8 cellular contexts compared by ENCODE assay signal in the genomic region with DNA sequence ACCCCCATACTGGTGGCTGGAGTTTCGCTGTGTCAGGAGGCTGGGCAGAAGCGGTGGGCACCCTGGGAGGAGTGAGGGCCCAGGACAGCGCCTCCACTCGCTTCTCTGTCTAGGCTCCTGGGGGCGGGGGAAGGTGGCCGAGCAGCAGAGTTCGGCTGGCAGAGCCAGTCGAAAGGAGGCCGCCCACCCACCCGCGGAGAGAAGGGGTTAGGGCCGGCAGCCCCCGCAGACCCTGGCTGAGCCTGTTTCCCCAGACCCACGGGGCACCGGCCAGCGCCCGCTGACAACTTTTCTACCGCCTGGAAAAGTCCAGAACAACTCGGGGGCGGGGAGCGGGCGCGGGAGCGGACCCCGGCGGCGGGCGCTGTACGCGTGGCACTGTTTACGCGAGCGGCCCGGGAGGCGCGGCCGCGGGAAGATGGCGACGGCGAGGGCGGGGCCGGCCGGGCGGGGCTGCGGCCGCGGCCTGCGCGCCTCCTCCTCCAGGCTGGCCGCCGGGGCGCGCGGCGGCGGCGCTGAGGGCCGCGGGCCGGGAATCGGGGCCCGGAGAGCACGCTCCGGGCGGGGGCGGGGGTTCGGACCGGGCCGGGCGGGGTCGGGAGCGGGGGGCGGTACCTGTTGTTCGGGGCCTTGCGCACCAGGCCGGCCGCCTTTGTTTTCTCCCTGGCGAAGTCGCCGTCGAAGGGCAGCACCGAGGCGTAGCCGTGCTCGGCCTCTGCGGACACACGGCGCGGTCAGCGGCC. TPM values are rescaled to one million over a fixed set of nuclear protein-coding genes. Genes with fewer than 3 reads are reported as not detected.
DNase-seq lines count a peak whose midpoint lies in the region; ATAC-seq, FAIRE-seq and TF ChIP-seq lines count a peak whose summit lies in the region.

No MANE protein-coding gene starts in this region.

- H4K8ac ChIP-seq in H9 (replicated peaks; ENCODE audit: insufficient read length, low read depth, low read length) = no peak overlapping the region

- H3K9ac ChIP-seq in H9 (ENCODE audit: extremely low read depth, insufficient read length, low read length) (no peak overlapping the region), adipocyte (ENCODE audit: low read length) (peak overlapping the region; percentile 95), rectal smooth muscle tissue (ENCODE audit: low read length) (peak overlapping the region; percentile 75)

- H2BK5ac ChIP-seq in H9 (ENCODE audit: insufficient read length, low read length) = no peak overlapping the region

- FAIRE-seq in RCC 7860 (lab: Jason Lieb, UNC) = no peak

- in situ Hi-C loops in Panc1 (cut with HindIII; ENCODE audit: low pct_unique_long_range_greater_than_20kb, low sequenced_read_pairs) = no loop called here

- no peak overlapping the region for H2BK20ac ChIP-seq in H9 (ENCODE audit: low read depth, low read length, poor library complexity, severe bottlenecking)

- H2BK15ac ChIP-seq in H9 (ENCODE audit: low read depth, low read length) = no peak overlapping the region

- H4K20me1 ChIP-seq in H9 (ENCODE audit: control insufficient read depth, insufficient read depth, insufficient read length) = peaks cover 2% of the 10 kb centered on the region

- no CpG with 5 or more reads among the region's 91 CpGs for WGBS in H9 (ENCODE audit: extremely low coverage, insufficient read length, low lambda C conversion rate)

- no peaks in the 10 kb centered on the region for H3K79me1 ChIP-seq in H9 (ENCODE audit: insufficient read depth, low read depth, low read length, poor library complexity, severe bottlenecking)

- CTCF ChIA-PET in Panc1 (lab: Charles Lee) = no interaction called here

- no peaks in the 10 kb centered on the region; the same call in 1 of the 2 replicates for H3K36me3 ChIP-seq in Panc1 (ENCODE audit: control insufficient read depth, insufficient read depth, low read length)
- peaks cover 4% of the 10 kb centered on the region for H3K36me3 ChIP-seq in adipocyte (ENCODE audit: control insufficient read depth, insufficient read depth, low read length, severe bottlenecking)
- H3K36me3 ChIP-seq in right atrium auricular region = no peaks in the 10 kb centered on the region
- no peaks in the 10 kb centered on the region for H3K36me3 ChIP-seq in rectal smooth muscle tissue (ENCODE audit: control insufficient read depth, insufficient read depth, low read length)

- peaks cover 11 to 13% of the 10 kb centered on the region in 2 experiments for H3K4me1 Mint-ChIP-seq in H9

- peak; percentile 18 for DNase-seq in DMS53 treated with DMSO at 0.1 percent for 48 hours (lab: John Stamatoyannopoulos, UW; ENCODE audit: unreplicated experiment)
- DNase-seq in H9 = no peak
- no peak for DNase-seq in Panc1 (ENCODE audit: low read depth, low spot score)
- DNase-seq in adipocyte (ENCODE audit: low read depth) = peak; percentile 84
- DNase-seq in right atrium auricular region (ENCODE audit: low spot score) = no peak
- no peak for DNase-seq in NCI-H1436 (lab: John Stamatoyannopoulos, UW)
- DNase-seq in RCC 7860 (ENCODE audit: low spot score) = no peak

- H3K9me3 ChIP-seq in H9 (ENCODE audit: control insufficient read depth, low read depth, low read length) (no peaks in the 10 kb centered on the region), Panc1 (ENCODE audit: control insufficient read depth, insufficient read depth, low read depth, low read length) (no peaks in the 10 kb centered on the region), adipocyte (ENCODE audit: control insufficient read depth, low read length) (no peaks in the 10 kb centered on the region), right atrium auricular region (no peaks in the 10 kb centered on the region)

- H3T11ph ChIP-seq in H9 (ENCODE audit: low read length) = no peak overlapping the region

- H3K4me2 ChIP-seq in H9 (ENCODE audit: insufficient read depth, insufficient read length, low read length) = peak overlapping the region; percentile 38

- no TSS peak for BruUV-seq in Panc1 (replicated peaks; lab: Mats Ljungman, UMichigan)

- H3K27ac ChIP-seq in H9 (ENCODE audit: insufficient read length, low read depth, low read length) = no peak overlapping the region
- peak overlapping the region; percentile 44; the same call in 1 of the 2 replicates for H3K27ac ChIP-seq in Panc1 (ENCODE audit: low read length)
- peak overlapping the region; percentile 87 to 93 for H3K27ac ChIP-seq in right atrium auricular region
- peak overlapping the region; percentile 87 for H3K27ac ChIP-seq in rectal smooth muscle tissue (ENCODE audit: low read depth, low read length)

- H3K9me3 Mint-ChIP-seq in H9 = no peaks in the 10 kb centered on the region

- no peak overlapping the region for H2BK12ac ChIP-seq in H9 (ENCODE audit: insufficient read length, low read depth, low read length)

- H3K56ac ChIP-seq in H9 (ENCODE audit: insufficient read length, low read depth, low read length) = no peak overlapping the region

- H3K4me1 ChIP-seq in H9 (ENCODE audit: insufficient read depth, low read length) (peaks cover 2% of the 10 kb centered on the region; the same call in 1 of the 2 replicates), Panc1 (ENCODE audit: control insufficient read depth, insufficient read depth, low read length) (peaks cover 4% of the 10 kb centered on the region), adipocyte (ENCODE audit: control insufficient read depth, insufficient read depth, low read length) (peaks cover 47% of the 10 kb centered on the region), right atrium auricular region (peaks cover 0 to 71% of the 10 kb centered on the region in 2 donors), rectal smooth muscle tissue (ENCODE audit: control insufficient read depth, insufficient read depth, low read length) (peaks cover 41% of the 10 kb centered on the region)

- no peak overlapping the region for H2BK120ac ChIP-seq in H9 (ENCODE audit: low read depth, low read length, poor library complexity, severe bottlenecking)

- no peak overlapping the region for H2AK5ac ChIP-seq in H9 (ENCODE audit: insufficient read length, low read length)

- H3K79me2 ChIP-seq in H9 (ENCODE audit: insufficient read depth, low read length) = no peaks in the 10 kb centered on the region

- H3K27me3 ChIP-seq in H9 (ENCODE audit: insufficient read depth, low read length) = no peaks in the 10 kb centered on the region
- no peaks in the 10 kb centered on the region for H3K27me3 ChIP-seq in Panc1 (ENCODE audit: control insufficient read depth, insufficient read depth, low read length)
- H3K27me3 ChIP-seq in adipocyte (replicated peaks; ENCODE audit: control insufficient read depth, insufficient read depth, low read length) = no peaks in the 10 kb centered on the region
- H3K27me3 ChIP-seq in right atrium auricular region = no peaks in the 10 kb centered on the region
- no peaks in the 10 kb centered on the region for H3K27me3 ChIP-seq in rectal smooth muscle tissue (ENCODE audit: control insufficient read depth, insufficient read depth, low read length)

- POLR2A ChIA-PET in Panc1 (lab: Charles Lee) = no interaction called here

- H3K23me2 ChIP-seq in H9 (ENCODE audit: insufficient read length, low read depth, low read length, poor library complexity, severe bottlenecking) = peaks cover 9% of the 10 kb centered on the region

- peak; percentile 46 for ATAC-seq in Panc1

- no peak overlapping the region for H4K91ac ChIP-seq in H9 (ENCODE audit: insufficient read length, low read depth, low read length)

- TF ChIP-seq CTCF in H9 (conservative IDR thresholded peaks at IDR 0.05) (no peak), Panc1 (IDR thresholded peaks at IDR 0.05) (no peak), right atrium auricular region (IDR thresholded peaks at IDR 0.05) (no peak)

- H3K4me3 Mint-ChIP-seq in H9 = peak overlapping the region; percentile 65 to 79

- H3K14ac ChIP-seq in H9 (ENCODE audit: insufficient read depth, low read length) = no peak overlapping the region; the same call in 1 of the 2 replicates

- H2AFZ ChIP-seq in H9 (ENCODE audit: low read length) = no peak overlapping the region

- H3K18ac ChIP-seq in H9 (ENCODE audit: insufficient read length, low read depth, low read length) = no peak overlapping the region

- H3K27me3 Mint-ChIP-seq in H9 (ENCODE audit: low read depth) = no peaks in the 10 kb centered on the region

- H3K4me3 ChIP-seq in Panc1 (ENCODE audit: low read depth in 2 of 2, low read length in 2 of 2) = peak overlapping the region; percentile 61 to 63
- H3K4me3 ChIP-seq in adipocyte (ENCODE audit: low read length) = peak overlapping the region; percentile 88
- peak overlapping the region; percentile 81 to 96 for H3K4me3 ChIP-seq in right atrium auricular region
- peak overlapping the region; percentile 85 for H3K4me3 ChIP-seq in rectal smooth muscle tissue (ENCODE audit: low read length)

- peaks cover 0 to 2% (median 0%) of the 10 kb centered on the region in 3 experiments; a peak in 1 of 7 replicates for H3K36me3 Mint-ChIP-seq in H9 (ENCODE audit: insufficient read depth in 1 of 3, low read depth in 3 of 3)

- H4K5ac ChIP-seq in H9 (ENCODE audit: insufficient read length, low read depth, low read length) = no peak overlapping the region

- no peak overlapping the region for H3K23ac ChIP-seq in H9 (ENCODE audit: insufficient read length, low read depth, low read length)

- intact Hi-C loops in Panc1 (cut with micrococcal nuclease; ENCODE audit: unreplicated experiment) = no loop called here

- no peak overlapping the region for H3K27ac Mint-ChIP-seq in H9

- no peak overlapping the region for H3K4ac ChIP-seq in H9 (ENCODE audit: low read depth, low read length)

RNA-seq across cellular contexts. Expression of gene MXD4, which starts 0.6 kb away (rescaled TPM):
- total RNA-seq in H9 (2021) (24.1 and 25.4 TPM in 2 replicates), Panc1 (2021; ENCODE audit: unreplicated experiment) (32.7 TPM), right atrium auricular region (10 to 100 TPM; 33.4 to 34.9 TPM)
- polyA plus RNA-seq in Panc1 (2012; ENCODE audit: insufficient read length) = 45.0 TPM

RNA-seq across cellular contexts. Expression of gene HAUS3, which starts 19.4 kb away (rescaled TPM):
- 18.0 and 19.1 TPM in 2 replicates for total RNA-seq in H9 (2021)
- total RNA-seq in Panc1 (2021; ENCODE audit: unreplicated experiment) = 11.2 TPM
- 2.9 TPM for polyA plus RNA-seq in Panc1 (2012; ENCODE audit: insufficient read length)
- total RNA-seq in right atrium auricular region = 1 to 10 TPM; 3.7 to 4.1 TPM

RNA-seq across cellular contexts. Expression of gene POLN, which starts 19.4 kb away (rescaled TPM):
- total RNA-seq in H9 (2021) = 0.74 and 1.5 TPM in 2 replicates
- total RNA-seq in Panc1 (2021; ENCODE audit: unreplicated experiment) = 4.3 TPM
- 2.3 TPM for polyA plus RNA-seq in Panc1 (2012; ENCODE audit: insufficient read length)
- 1 to 10 TPM; 1.3 to 2.8 TPM for total RNA-seq in right atrium auricular region

Comparison
In these comparisons a context has a peak if more than half of its experiments do, and no peak if none do; other contexts are left out.
1. DNase-seq: peak in DMS53 treated with DMSO at 0.1 percent for 48 hours (single experiment) and adipocyte (single experiment); none in H9 (single experiment), Panc1 (single experiment), right atrium auricular region (single experiment), NCI-H1436 (single experiment) and RCC 7860 (single experiment).
2. Peak in every context shown above with its lines, with median percentiles within 50 percentile points of each other: H3K4me3 ChIP-seq.